8 cellular contexts compared by ENCODE assay signal in the genomic region with DNA sequence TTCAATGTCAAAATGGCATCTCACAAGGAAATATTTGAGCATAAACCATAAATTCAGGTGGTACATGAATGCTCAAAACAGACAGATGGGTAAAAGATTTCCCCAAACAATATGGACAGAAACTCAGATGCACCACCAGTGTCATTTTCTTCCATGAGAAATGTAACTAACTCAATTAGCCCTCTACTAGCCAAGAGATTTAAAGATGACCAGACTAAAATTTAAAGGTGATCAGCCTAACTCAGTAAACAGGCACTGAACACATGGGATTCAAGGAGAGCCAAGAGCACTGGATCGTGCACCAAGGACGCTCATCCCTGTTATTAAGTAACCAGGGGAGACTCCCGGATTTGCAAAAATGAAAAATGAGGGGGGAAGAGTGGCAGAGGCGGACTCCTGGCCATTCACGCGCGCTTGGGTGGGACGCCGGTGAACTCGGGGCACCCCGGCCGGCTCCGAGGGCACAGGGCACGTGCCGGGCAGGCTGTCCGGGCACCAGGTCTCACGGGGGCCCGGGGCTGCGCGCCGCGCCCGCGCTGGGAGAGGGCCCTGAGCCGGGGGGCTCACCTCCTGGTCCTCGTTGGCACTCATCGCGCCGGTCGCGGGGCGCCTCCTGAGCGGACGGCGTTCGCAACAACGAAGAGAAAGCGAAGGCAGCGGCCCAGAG. TPM values are rescaled to one million over a fixed set of nuclear protein-coding genes. Genes with fewer than 3 reads are reported as not detected.
A peak's percentile ranks its signal among the peaks of the same experiment; 100 is the strongest.
DNase-seq lines count a peak whose midpoint lies in the region; ATAC-seq and TF ChIP-seq lines count a peak whose summit lies in the region.

No MANE protein-coding gene starts in this region.

- BruUV-seq in HCT116 (replicated peaks; lab: Mats Ljungman, UMichigan), result no TSS peak
- BruUV-seq in PC-9 (replicated peaks; lab: Mats Ljungman, UMichigan), result no TSS peak

- TF ChIP-seq POLR2A in HCT116 (IDR thresholded peaks at IDR 0.05; ENCODE audit: borderline replicate concordance, extremely low read depth, insufficient read depth, insufficient read length), result no peak

- H3K9ac ChIP-seq in HCT116 (ENCODE audit: low read length), result peak overlapping the region; percentile 79
- H3K9ac ChIP-seq in iPS-20b (ENCODE audit: low read depth, low read length), result peak overlapping the region; percentile 76

- ATAC-seq in HCT116, result peak; percentile 40

- no peaks in the 10 kb centered on the region for H4K20me1 ChIP-seq in HCT116 (ENCODE audit: insufficient read depth)
- H4K20me1 ChIP-seq in PC-9 (ENCODE audit: insufficient read depth), result no peaks in the 10 kb centered on the region

- no peak for TF ChIP-seq RAD21 in HCT116 (IDR thresholded peaks at IDR 0.05; ENCODE audit: low read depth)

- H3F3A ChIP-seq in PC-9 (ENCODE audit: insufficient read depth, low read depth), result no peaks in the 10 kb centered on the region

- TF ChIP-seq CTCF in GM10266 (IDR thresholded peaks at IDR 0.05; ENCODE audit: control insufficient read depth, insufficient read depth, low read depth, missing control alignments) (no peak), HCT116 (IDR thresholded peaks at IDR 0.05 in 2 of 3, conservative IDR thresholded peaks at IDR 0.05 in 1 of 3; ENCODE audit: borderline replicate concordance in 1 of 3, insufficient read depth in 1 of 3, low read depth in 2 of 3, low read length in 2 of 3) (no peak), PC-9 (conservative IDR thresholded peaks at IDR 0.05) (no peak), astrocyte of the spinal cord (IDR thresholded peaks at IDR 0.05; ENCODE audit: low read depth, low read length) (no peak)

- POLR2A ChIA-PET in HCT116 (lab: Charles Lee), result no interaction called here
- POLR2A ChIA-PET in PC-9 (lab: Charles Lee; ENCODE audit: unreplicated experiment), result no interaction called here

- in situ Hi-C loops in astrocyte of the spinal cord (cut with HindIII; ENCODE audit: low sequenced_read_pairs), result no loop called here

- H3K27ac ChIP-seq in HCT116 (ENCODE audit: low read depth, low read length) (peak overlapping the region; percentile 40; the same call in 1 of the 2 replicates), PC-9 (no peak overlapping the region), iPS-20b (ENCODE audit: low read length) (no peak overlapping the region), skin epidermis (peak overlapping the region; percentile 53 to 98 (median 92))

- no peaks in the 10 kb centered on the region for H3K9me2 ChIP-seq in HCT116 (ENCODE audit: insufficient read depth)
- no peaks in the 10 kb centered on the region for H3K9me2 ChIP-seq in PC-9 (ENCODE audit: insufficient read depth)

- CTCF ChIA-PET in HCT116 (lab: Charles Lee), result no interaction called here
- CTCF ChIA-PET in PC-9 (lab: Charles Lee), result no interaction called here

- intact Hi-C loops in HCT116 (cut with micrococcal nuclease) (loop anchor here (10.0 kb wide), 1 partner anchor 154 kb away; a partner anchor contains a TSS), PC-9 (cut with micrococcal nuclease; ENCODE audit: unreplicated experiment) (loop anchor here (1.0 to 2.0 kb wide), 2 partner anchors 154 to 186 kb away; no protein-coding TSS in a partner anchor)

- H2AFZ ChIP-seq in HCT116 (ENCODE audit: low read depth, low read length, poor library complexity, severe bottlenecking) (no peak overlapping the region), PC-9 (peak overlapping the region; percentile 91)

- RAD21 ChIA-PET in HCT116 (lab: Charles Lee; ENCODE audit: low non-redundant PET in 1 of 2, low total read pairs in 2 of 2, uncharacterized antibody in 2 of 2, unreplicated experiment in 2 of 2), result no interaction called here

- H3K4me1 ChIP-seq in HCT116 (ENCODE audit: control insufficient read depth in 1 of 2, insufficient read depth in 2 of 2, low read length in 2 of 2) (peaks cover 3 to 11% of the 10 kb centered on the region in 2 experiments; a peak in 2 of 4 replicates), PC-9 (replicated peaks; ENCODE audit: insufficient read depth) (peaks cover 18% of the 10 kb centered on the region), iPS-20b (ENCODE audit: insufficient read depth, low read length) (no peaks in the 10 kb centered on the region; the same call in 1 of the 2 replicates)

- DNase-seq in GM10266 (ENCODE audit: extremely low spot score) (peak; percentile 35), HCT116 (ENCODE audit: low read depth, low spot score) (no peak), PC-9 (peak in 1 of 2 experiments; percentile 15), astrocyte of the spinal cord (ENCODE audit: low read depth, low spot score) (peak; percentile 17), GM19240 (ENCODE audit: insufficient read length, low spot score) (no peak), NCI-H774 (lab: John Stamatoyannopoulos, UW) (no peak)

- H3K36me3 ChIP-seq in HCT116 (ENCODE audit: control insufficient read depth in 1 of 2, insufficient read depth in 2 of 2, low read length in 2 of 2), result no peaks in the 10 kb centered on the region
- no peaks in the 10 kb centered on the region for H3K36me3 ChIP-seq in PC-9 (ENCODE audit: low read depth)
- H3K36me3 ChIP-seq in iPS-20b (ENCODE audit: insufficient read depth, low read depth, low read length), result peaks cover 7% of the 10 kb centered on the region; the same call in 1 of the 2 replicates

- H3K27me3 ChIP-seq in HCT116 (ENCODE audit: insufficient read depth, low read length), result no peaks in the 10 kb centered on the region
- H3K27me3 ChIP-seq in PC-9 (ENCODE audit: insufficient read depth, low read depth), result no peaks in the 10 kb centered on the region
- no peaks in the 10 kb centered on the region for H3K27me3 ChIP-seq in iPS-20b (ENCODE audit: insufficient read depth, low read length)

- H3K79me2 ChIP-seq in HCT116 (ENCODE audit: insufficient read depth, low read length), result peaks cover 25% of the 10 kb centered on the region
- peaks cover 31% of the 10 kb centered on the region for H3K79me2 ChIP-seq in PC-9 (ENCODE audit: low read depth)

- peak overlapping the region; percentile 79 for H3K4me2 ChIP-seq in HCT116 (ENCODE audit: low read length)
- H3K4me2 ChIP-seq in PC-9, result peak overlapping the region; percentile 82

- peak overlapping the region; percentile 63 to 77 for H3K4me3 ChIP-seq in HCT116 (replicated peaks in 1 of 2; ENCODE audit: low read depth in 1 of 2, low read length in 2 of 2)
- peak overlapping the region; percentile 92 for H3K4me3 ChIP-seq in PC-9
- peak overlapping the region; percentile 85 for H3K4me3 ChIP-seq in astrocyte of the spinal cord (ENCODE audit: low read depth, low read length)
- H3K4me3 ChIP-seq in iPS-20b (ENCODE audit: low read length), result peak overlapping the region; percentile 97
- H3K4me3 ChIP-seq in skin epidermis, result peak overlapping the region; percentile 56 to 95 (median 79)

- no peaks in the 10 kb centered on the region for H3K9me3 ChIP-seq in HCT116 (ENCODE audit: control insufficient read depth in 1 of 2, insufficient read depth in 1 of 2, low read depth in 1 of 2, low read length in 2 of 2)
- no peaks in the 10 kb centered on the region for H3K9me3 ChIP-seq in PC-9 (ENCODE audit: insufficient read depth, low read depth)
- H3K9me3 ChIP-seq in iPS-20b (ENCODE audit: insufficient read depth, low read depth, low read length), result no peaks in the 10 kb centered on the region

TF ChIP-seq in HCT116, 20 proteins besides CTCF, POLR2A, EP300 and RAD21:
- TF ChIP-seq SP1 (IDR thresholded peaks at IDR 0.05; ENCODE audit: low read depth) (no peak), TCF7L2 (IDR thresholded peaks at IDR 0.05; ENCODE audit: borderline replicate concordance, extremely low read depth, insufficient read depth, insufficient read length) (no peak), CEBPB (IDR thresholded peaks at IDR 0.05; ENCODE audit: low read depth) (no peak), YY1 (IDR thresholded peaks at IDR 0.05; ENCODE audit: extremely low read depth, insufficient replicate concordance, low read depth, low read length) (no peak), FOSL1 (IDR thresholded peaks at IDR 0.05; ENCODE audit: low read depth) (no peak), CBX3 (IDR thresholded peaks at IDR 0.05; ENCODE audit: low read depth) (no peak), ZFX (IDR thresholded peaks at IDR 0.05) (no peak; the same call in 1 of the 2 replicates)

RNA-seq across cellular contexts. Expression of a gene that starts 0.5 kb away (rescaled TPM):
- total RNA-seq in HCT116 (2021; ENCODE audit: unreplicated experiment) (11.9 TPM), PC-9 (2021) (16.8 and 21.5 TPM in 2 replicates)
- 3.9 and 4.6 TPM in 2 replicates for polyA plus RNA-seq in HCT116 (2012)

RNA-seq across cellular contexts. Expression of a gene that starts 0.6 kb away (rescaled TPM):
- total RNA-seq in HCT116 (2021; ENCODE audit: unreplicated experiment), result 15.6 TPM
- 5.8 and 7.2 TPM in 2 replicates for polyA plus RNA-seq in HCT116 (2012)
- total RNA-seq in PC-9 (2021), result 29.0 and 31.7 TPM in 2 replicates

Comparison
In these comparisons a context has a peak if more than half of its experiments do, and no peak if none do; other contexts are left out.
1. DNase-seq: peak in GM10266 (single experiment) and astrocyte of the spinal cord (single experiment); none in HCT116 (single experiment), GM19240 (single experiment) and NCI-H774 (single experiment).
2. H3K27ac ChIP-seq: peak in HCT116 (single experiment) and skin epidermis (21 of 21); none in PC-9 (single experiment) and iPS-20b (single experiment).
3. Peak in every context shown above with its lines, with median percentiles within 50 percentile points of each other: H3K4me3 ChIP-seq.